In the genomic region with DNA sequence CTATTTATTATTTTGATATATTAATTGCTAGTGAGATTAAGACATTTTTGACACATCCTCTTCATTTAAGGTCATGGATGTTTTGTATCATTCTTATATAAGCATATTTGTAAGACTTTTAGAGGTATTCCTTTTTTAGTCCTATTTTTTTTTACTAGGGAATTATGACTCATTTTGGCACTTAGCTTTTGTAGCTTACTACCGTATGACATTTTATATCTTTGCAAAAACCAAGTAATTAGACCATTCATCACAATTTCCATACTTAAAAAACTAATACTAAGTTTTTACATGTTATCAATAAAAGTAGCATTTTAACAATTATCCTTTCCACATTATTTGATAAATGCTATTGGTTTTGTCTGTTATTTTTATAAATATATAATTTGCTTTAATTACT, we compare ENCODE assay signal across 25 cellular contexts. TPM values are rescaled to one million over a fixed set of nuclear protein-coding genes. Genes with fewer than 3 reads are reported as not detected.
DNase-seq lines count a peak whose midpoint lies in the region; ATAC-seq and TF ChIP-seq lines count a peak whose summit lies in the region.
"Had no signal": no experiment of that assay in that cellular context is flagged by ENCODE, and none has a peak within 500 bp of the region (broad histone marks: within the 10 kb centered on the region; RNA-seq: fewer than 3 reads in every experiment).

No MANE protein-coding gene starts in this region.

- TF ChIP-seq EP300 in upper lobe of left lung (IDR thresholded peaks at IDR 0.05) = no peak

- no peak overlapping the region for H2AFZ ChIP-seq in mesenchymal stem cell (ENCODE audit: low read depth, low read length)
- H2AFZ ChIP-seq in PC-3 (ENCODE audit: low read length) = no peak overlapping the region

- H3K4me2 ChIP-seq in mesenchymal stem cell (ENCODE audit: low read length, poor library complexity, severe bottlenecking) (no peak overlapping the region), PC-3 (ENCODE audit: low read length) (no peak overlapping the region)

- H3K9me3 ChIP-seq in A673 (ENCODE audit: low read depth, low read length, poor library complexity, severe bottlenecking) (no peaks in the 10 kb centered on the region), HEK293 (ENCODE audit: control insufficient read depth, insufficient read depth, low read depth, low read length) (no peaks in the 10 kb centered on the region), mesenchymal stem cell (ENCODE audit: control insufficient read depth, low read length) (no peaks in the 10 kb centered on the region), upper lobe of left lung (no peaks in the 10 kb centered on the region), PC-3 (ENCODE audit: low read length) (no peaks in the 10 kb centered on the region)
- H3K9me3 ChIP-seq: esophagus muscularis mucosa, stomach, tibial nerve had no signal

- intact Hi-C loops in A673 (cut with micrococcal nuclease; ENCODE audit: unreplicated experiment) (loop anchor here (2.0 to 5.0 kb wide), 2 partner anchors 41 to 86 kb away; a partner anchor contains a TSS), PC-3 (cut with micrococcal nuclease) (no loop called here)

- H3K9ac ChIP-seq in mesenchymal stem cell (ENCODE audit: low read length) = peak overlapping the region; percentile 72
- no peak overlapping the region for H3K9ac ChIP-seq in PC-3 (ENCODE audit: low read length)

- H3K14ac ChIP-seq in mesenchymal stem cell (ENCODE audit: low read length in 2 of 2) = no peak overlapping the region

- H3K4me1 ChIP-seq in A673 (ENCODE audit: insufficient read depth, low read length, poor library complexity, severe bottlenecking) (peaks cover 87% of the 10 kb centered on the region), HEK293 (ENCODE audit: control insufficient read depth, insufficient read depth, low read length) (peaks cover 24% of the 10 kb centered on the region), mesenchymal stem cell (ENCODE audit: control insufficient read depth, insufficient read depth, low read depth, low read length) (peaks cover 4% of the 10 kb centered on the region), upper lobe of left lung (peaks cover 0 to 17% (median 2%) of the 10 kb centered on the region in 4 donors), PC-3 (ENCODE audit: insufficient read depth, low read length) (peaks cover 9% of the 10 kb centered on the region; the same call in 1 of the 2 replicates)

- no peak overlapping the region for H2BK5ac ChIP-seq in mesenchymal stem cell (ENCODE audit: low read depth, low read length, poor library complexity, severe bottlenecking)

- H3K4ac ChIP-seq in mesenchymal stem cell (ENCODE audit: low read depth in 1 of 2, low read length in 2 of 2) = no peak overlapping the region

- H4K20me1 ChIP-seq in PC-3 (ENCODE audit: low read length) = no peaks in the 10 kb centered on the region

- H3K27ac ChIP-seq in A673 (ENCODE audit: low read depth, low read length, poor library complexity, severe bottlenecking) (peak overlapping the region; percentile 77), HEK293 (ENCODE audit: extremely low read depth, low read depth, low read length) (no peak overlapping the region), mesenchymal stem cell (ENCODE audit: low read length, poor library complexity, severe bottlenecking) (no peak overlapping the region), upper lobe of left lung (no peak overlapping the region), PC-3 (ENCODE audit: low read length) (no peak overlapping the region)

- no peak overlapping the region for H2BK12ac ChIP-seq in mesenchymal stem cell (ENCODE audit: low read length in 2 of 2)

- H3K9me2 ChIP-seq in PC-3 (replicated peaks; ENCODE audit: low read length) = no peaks in the 10 kb centered on the region

- H2BK15ac ChIP-seq in mesenchymal stem cell (ENCODE audit: low read depth, poor library complexity, severe bottlenecking) = no peak overlapping the region

- DNase-seq in A673 (ENCODE audit: low spot score) = peak; percentile 39
- peak; percentile 23 to 28 for DNase-seq in cardiac fibroblast (ENCODE audit: low read depth in 2 of 2)
- DNase-seq in mesenchymal stem cell = peak; percentile 20
- no peak for DNase-seq in upper lobe of left lung
- no peak for DNase-seq in Ammon's horn (ENCODE audit: low spot score)
- DNase-seq in activated CD4-positive, alpha-beta T cell treated with anti-CD3 and anti-CD28 coated beads for 48 hours = no peak
- no peak for DNase-seq in PC-3
- DNase-seq: activated CD4-positive, CD25-positive, alpha-beta regulatory T cell treated with anti-CD3 and anti-CD28 coated beads, Interleukin-2, amount 50 U/mL, for 72 hours; activated CD8-positive, alpha-beta T cell treated with anti-CD3 and anti-CD28 coated beads, Interleukin-2, amount 10 ng/mL, durations not matched to agents 7 days and 5 days; activated effector memory CD4-positive, alpha-beta T cell treated with Interleukin-2 at 50 U/mL for 16 hours; activated T-cell treated with anti-CD3 and anti-CD28 coated beads for 4 hours; anterior cingulate cortex; DMS153; islet precursor cell; naive B cell; NCI-H1105; NCI-H187 treated with DMSO at 0.1 percent for 48 hours; NCI-H526 treated with DMSO at 0.1 percent for 48 hours; nucleus accumbens; stimulated activated CD8-positive, alpha-beta memory T cell treated with anti-CD3 and anti-CD28 coated beads, Interleukin-4, amount 100 ng/mL, for 48 hours; stomach had no signal

- no TSS peak for BruUV-seq in A673 (replicated peaks; lab: Mats Ljungman, UMichigan)
- no TSS peak for BruUV-seq in PC-3 (replicated peaks; lab: Mats Ljungman, UMichigan)

- no peak overlapping the region for H3K18ac ChIP-seq in mesenchymal stem cell (ENCODE audit: low read depth in 1 of 2, low read length in 2 of 2)

- no CpG with 5 or more reads among the region's 1 CpG for WGBS in mesenchymal stem cell
- 68 to 85% methylated on average over 1 of the region's 1 CpG for WGBS in upper lobe of left lung, 2 donors

- no peak overlapping the region for H4K91ac ChIP-seq in mesenchymal stem cell (ENCODE audit: low read length)

- H3K36me3 ChIP-seq in A673 (ENCODE audit: insufficient read depth, low read length, poor library complexity, severe bottlenecking) = no peaks in the 10 kb centered on the region
- H3K36me3 ChIP-seq in HEK293 (ENCODE audit: control insufficient read depth in 2 of 2, insufficient read depth in 1 of 2, low read length in 2 of 2) = no peaks in the 10 kb centered on the region; a peak in 1 of 3 replicates
- H3K36me3 ChIP-seq in mesenchymal stem cell (ENCODE audit: control insufficient read depth in 1 of 2, insufficient read depth in 2 of 2, low read depth in 1 of 2, low read length in 2 of 2) = peaks cover 0 to 3% of the 10 kb centered on the region in 2 experiments
- H3K36me3 ChIP-seq in upper lobe of left lung = no peaks in the 10 kb centered on the region
- H3K36me3 ChIP-seq in PC-3 (ENCODE audit: low read depth, low read length) = no peaks in the 10 kb centered on the region
- H3K36me3 ChIP-seq: esophagus muscularis mucosa, stomach had no signal

- peaks cover 14% of the 10 kb centered on the region for H3K79me1 ChIP-seq in mesenchymal stem cell (replicated peaks; ENCODE audit: low read length, poor library complexity, severe bottlenecking)

- H3K4me3 ChIP-seq in A673 (ENCODE audit: low read depth, low read length, poor library complexity, severe bottlenecking) = peak overlapping the region; percentile 23
- no peak overlapping the region for H3K4me3 ChIP-seq in HEK293 (ENCODE audit: low read depth, low read length)
- no peak overlapping the region for H3K4me3 ChIP-seq in cardiac fibroblast (replicated peaks in 1 of 2; ENCODE audit: low read depth in 2 of 2, low read length in 2 of 2)
- H3K4me3 ChIP-seq in mesenchymal stem cell (ENCODE audit: insufficient read depth in 1 of 2, low read depth in 1 of 2, low read length in 2 of 2) = peak overlapping the region in 1 of 2 experiments; percentile 59
- H3K4me3 ChIP-seq in upper lobe of left lung = no peak overlapping the region
- no peak overlapping the region for H3K4me3 ChIP-seq in PC-3 (ENCODE audit: low read length)
- H3K4me3 ChIP-seq: esophagus muscularis mucosa, skin epidermis, stomach, tibial nerve had no signal

- TF ChIP-seq CTCF in A673 (conservative IDR thresholded peaks at IDR 0.05; ENCODE audit: low read depth, low read length) = no peak
- TF ChIP-seq CTCF in HEK293 (tag by site-specific recombination; IDR thresholded peaks at IDR 0.05) = no peak
- no peak for TF ChIP-seq CTCF in cardiac fibroblast (IDR thresholded peaks at IDR 0.05; ENCODE audit: low read depth, low read length)
- no peak for TF ChIP-seq CTCF in upper lobe of left lung (IDR thresholded peaks at IDR 0.05)
- TF ChIP-seq CTCF in PC-3 (conservative IDR thresholded peaks at IDR 0.05; ENCODE audit: low read depth, low read length) = no peak

- POLR2A ChIA-PET in A673 (lab: Charles Lee; ENCODE audit: low non-redundant PET) (no interaction called here), HEK293 (lab: Yijun Ruan, JAX) (no interaction called here), PC-3 (lab: Charles Lee; ENCODE audit: unreplicated experiment) (interaction anchor here (0.6 kb wide), 1 partner anchor 166 kb away, joined by 7 read pairs; no protein-coding TSS in a partner anchor)

- CTCF ChIA-PET in A673 (lab: Charles Lee) (no interaction called here), HEK293 (lab: Yijun Ruan, JAX) (no interaction called here), PC-3 (lab: Charles Lee) (no interaction called here)

- no peak overlapping the region for H2AK5ac ChIP-seq in mesenchymal stem cell (ENCODE audit: low read length, severe bottlenecking)

- TF ChIP-seq POLR2A in upper lobe of left lung (IDR thresholded peaks at IDR 0.05) = no peak

- no peak overlapping the region for H4K8ac ChIP-seq in mesenchymal stem cell (ENCODE audit: low read length)

- peaks cover 8% of the 10 kb centered on the region; the same call in 1 of the 2 replicates for H3K79me2 ChIP-seq in PC-3 (ENCODE audit: low read length)

- no peak overlapping the region for H3K23ac ChIP-seq in mesenchymal stem cell (ENCODE audit: low read length in 2 of 2)

- no peaks in the 10 kb centered on the region for H3K27me3 ChIP-seq in A673 (replicated peaks; ENCODE audit: insufficient read depth, low read depth, low read length, poor library complexity)
- no peaks in the 10 kb centered on the region for H3K27me3 ChIP-seq in mesenchymal stem cell (ENCODE audit: control insufficient read depth in 1 of 2, insufficient read depth in 1 of 2, low read length in 2 of 2)
- H3K27me3 ChIP-seq in upper lobe of left lung = no peaks in the 10 kb centered on the region
- H3K27me3 ChIP-seq in PC-3 (ENCODE audit: low read length) = no peaks in the 10 kb centered on the region
- H3K27me3 ChIP-seq: esophagus muscularis mucosa, stomach, tibial nerve had no signal

- no peak for ATAC-seq in upper lobe of left lung (ENCODE audit: low FRiP score in 2 of 2)
- ATAC-seq in PC-3 = no peak

- no peaks in the 10 kb centered on the region for H3F3A ChIP-seq in PC-3 (ENCODE audit: low read length, unreplicated experiment)

- no peak overlapping the region for H2BK120ac ChIP-seq in mesenchymal stem cell (ENCODE audit: low read depth, low read length)

TF ChIP-seq in HEK293, 187 proteins besides CTCF, POLR2A, EP300 and RAD21 (continues in another document):
- TF ChIP-seq ZNF560 (tag by site-specific recombination; IDR thresholded peaks at IDR 0.05; ENCODE audit: borderline replicate concordance) = no peak

RNA-seq across cellular contexts. Expression of a gene that starts 41.6 kb away (rescaled TPM):
- total RNA-seq in A673 (2021) = 112 and 136 TPM in 2 replicates
- 33.1 TPM for polyA plus RNA-seq in mesenchymal stem cell (2013, experiment 1 of 2)
- polyA plus RNA-seq in mesenchymal stem cell (2013, experiment 2 of 2) = 34.7 TPM
- total RNA-seq in upper lobe of left lung = 10 to 100 TPM; 12.9 to 37.4 (median 30.6) TPM
- total RNA-seq in PC-3 (2014; rRNA removed) = 10.5 and 14.5 TPM in 2 replicates

Comparison
In these comparisons a context has a peak if more than half of its experiments do, and no peak if none do; other contexts are left out.
1. DNase-seq: peak in A673 (single experiment), cardiac fibroblast (2 of 2) and mesenchymal stem cell (single experiment); none in upper lobe of left lung (0 of 2), Ammon's horn (single experiment), activated CD4-positive, alpha-beta T cell treated with anti-CD3 and anti-CD28 coated beads for 48 hours (single experiment) and PC-3 (single experiment).